ENCODE assay signal across 9 cellular contexts in the genomic region with DNA sequence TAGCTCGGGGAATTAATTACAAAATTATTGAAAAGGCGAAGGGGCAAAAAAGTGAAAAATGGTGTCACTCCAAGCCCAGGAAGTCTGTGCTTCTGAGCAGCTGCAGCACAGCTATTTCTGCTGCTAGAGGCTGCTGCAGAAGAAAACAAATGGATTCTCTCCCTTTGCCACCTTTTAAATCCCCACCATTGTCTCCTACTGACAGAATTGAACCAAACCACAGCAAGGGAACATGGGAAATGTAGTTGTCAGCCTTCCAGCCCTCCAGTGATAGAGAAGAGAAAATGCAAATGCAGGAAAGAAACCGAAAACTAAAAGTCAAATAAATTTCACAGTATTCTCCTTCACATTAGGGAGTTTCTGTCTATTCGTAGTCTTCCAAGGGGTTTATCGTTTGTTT. TPM values are rescaled to one million over a fixed set of nuclear protein-coding genes. Genes with fewer than 3 reads are reported as not detected.
DNase-seq lines count a peak whose midpoint lies in the region; ATAC-seq lines count a peak whose summit lies in the region.
"Had no signal": no experiment of that assay in that cellular context is flagged by ENCODE, and none has a peak within 500 bp of the region (broad histone marks: within the 10 kb centered on the region; RNA-seq: fewer than 3 reads in every experiment).

No MANE protein-coding gene starts in this region.

- ATAC-seq in GM18517 (IDR thresholded peaks at IDR 0.05; ENCODE audit: unreplicated experiment) (peak; percentile 65), GM21737 (IDR thresholded peaks at IDR 0.05; ENCODE audit: unreplicated experiment) (peak; percentile 64)
- no peak for ATAC-seq in activated CD4-positive, alpha-beta T cell treated with anti-CD3 and anti-CD28 coated beads for 36 hours
- ATAC-seq in effector memory CD8-positive, alpha-beta T cell (replicated peaks) = no peak

- H3K4me1 Mint-ChIP-seq in activated CD4-positive, alpha-beta T cell treated with anti-CD3 and anti-CD28 coated beads for 36 hours = peaks cover 10% of the 10 kb centered on the region
- H3K4me1 Mint-ChIP-seq in activated CD4-positive, alpha-beta memory T cell treated with anti-CD3 and anti-CD28 coated beads, Interleukin-2, amount 10 ng/mL, durations not matched to agents 7 days and 5 days = peaks cover 2% of the 10 kb centered on the region
- H3K4me1 Mint-ChIP-seq in effector memory CD8-positive, alpha-beta T cell (ENCODE audit: low read depth in 2 of 2) = no peaks in the 10 kb centered on the region

- no peak overlapping the region for H3K27ac Mint-ChIP-seq in activated CD4-positive, alpha-beta T cell treated with anti-CD3 and anti-CD28 coated beads for 36 hours
- H3K27ac Mint-ChIP-seq in activated CD4-positive, alpha-beta memory T cell treated with anti-CD3 and anti-CD28 coated beads, Interleukin-2, amount 10 ng/mL, durations not matched to agents 7 days and 5 days = no peak overlapping the region
- H3K27ac Mint-ChIP-seq in effector memory CD8-positive, alpha-beta T cell = no peak overlapping the region
- H3K27ac Mint-ChIP-seq: activated naive CD4-positive, alpha-beta T cell treated with anti-CD3 and anti-CD28 coated beads for 36 hours had no signal

- CTCF ChIA-PET in activated CD4-positive, alpha-beta T cell treated with anti-CD3 and anti-CD28 coated beads for 36 hours (lab: Charles Lee) = no interaction called here
- CTCF ChIA-PET in activated CD4-positive, alpha-beta memory T cell treated with anti-CD3 and anti-CD28 coated beads, Interleukin-2, amount 10 ng/mL, durations not matched to agents 7 days and 5 days (lab: Charles Lee) = no interaction called here

- intact Hi-C loops in activated CD4-positive, alpha-beta T cell treated with anti-CD3 and anti-CD28 coated beads for 36 hours (cut with DNase I, micrococcal nuclease) = no loop called here

- no peak overlapping the region for H3K4me3 Mint-ChIP-seq in activated CD4-positive, alpha-beta T cell treated with anti-CD3 and anti-CD28 coated beads for 36 hours
- no peak overlapping the region for H3K4me3 Mint-ChIP-seq in activated CD4-positive, alpha-beta memory T cell treated with anti-CD3 and anti-CD28 coated beads, Interleukin-2, amount 10 ng/mL, durations not matched to agents 7 days and 5 days
- no peak overlapping the region for H3K4me3 Mint-ChIP-seq in effector memory CD8-positive, alpha-beta T cell
- H3K4me3 Mint-ChIP-seq: activated naive CD4-positive, alpha-beta T cell treated with anti-CD3 and anti-CD28 coated beads for 36 hours had no signal

- POLR2A ChIA-PET in activated CD4-positive, alpha-beta T cell treated with anti-CD3 and anti-CD28 coated beads for 36 hours (lab: Charles Lee) = no interaction called here
- POLR2A ChIA-PET in activated CD4-positive, alpha-beta memory T cell treated with anti-CD3 and anti-CD28 coated beads, Interleukin-2, amount 10 ng/mL, durations not matched to agents 7 days and 5 days (lab: Charles Lee) = no interaction called here

- H3K9me3 Mint-ChIP-seq in activated CD4-positive, alpha-beta T cell treated with anti-CD3 and anti-CD28 coated beads for 36 hours (ENCODE audit: low read depth) = no peaks in the 10 kb centered on the region
- no peaks in the 10 kb centered on the region for H3K9me3 Mint-ChIP-seq in activated CD4-positive, alpha-beta memory T cell treated with anti-CD3 and anti-CD28 coated beads, Interleukin-2, amount 10 ng/mL, durations not matched to agents 7 days and 5 days
- no peaks in the 10 kb centered on the region for H3K9me3 Mint-ChIP-seq in effector memory CD8-positive, alpha-beta T cell
- H3K9me3 Mint-ChIP-seq: activated naive CD4-positive, alpha-beta T cell treated with anti-CD3 and anti-CD28 coated beads for 36 hours had no signal

- H3K36me3 Mint-ChIP-seq in activated CD4-positive, alpha-beta T cell treated with anti-CD3 and anti-CD28 coated beads for 36 hours (ENCODE audit: low read depth) = no peaks in the 10 kb centered on the region
- H3K36me3 Mint-ChIP-seq in activated CD4-positive, alpha-beta memory T cell treated with anti-CD3 and anti-CD28 coated beads, Interleukin-2, amount 10 ng/mL, durations not matched to agents 7 days and 5 days (ENCODE audit: low read depth) = no peaks in the 10 kb centered on the region
- no peaks in the 10 kb centered on the region for H3K36me3 Mint-ChIP-seq in effector memory CD8-positive, alpha-beta T cell (ENCODE audit: insufficient read depth)

- DNase-seq in M059J (ENCODE audit: low read depth) (peak; percentile 44), iPS-NIHi11 (ENCODE audit: low spot score) (peak; percentile 36), NCI-H345 treated with DMSO at 0.1 percent for 48 hours (lab: John Stamatoyannopoulos, UW; ENCODE audit: unreplicated experiment) (no peak)
- no peak for DNase-seq in activated CD4-positive, alpha-beta T cell treated with anti-CD3 and anti-CD28 coated beads for 36 hours
- DNase-seq in activated CD4-positive, alpha-beta memory T cell treated with anti-CD3 and anti-CD28 coated beads, Interleukin-2, amount 10 ng/mL, durations not matched to agents 7 days and 5 days = no peak
- no peak for DNase-seq in effector memory CD8-positive, alpha-beta T cell
- DNase-seq: activated naive CD4-positive, alpha-beta T cell treated with anti-CD3 and anti-CD28 coated beads for 36 hours had no signal

- H3K27me3 Mint-ChIP-seq in activated CD4-positive, alpha-beta T cell treated with anti-CD3 and anti-CD28 coated beads for 36 hours = no peaks in the 10 kb centered on the region
- no peaks in the 10 kb centered on the region for H3K27me3 Mint-ChIP-seq in activated CD4-positive, alpha-beta memory T cell treated with anti-CD3 and anti-CD28 coated beads, Interleukin-2, amount 10 ng/mL, durations not matched to agents 7 days and 5 days
- no peaks in the 10 kb centered on the region for H3K27me3 Mint-ChIP-seq in effector memory CD8-positive, alpha-beta T cell

RNA-seq across cellular contexts. Expression of a gene that starts 33.4 kb away (rescaled TPM):
- total RNA-seq in M059J (2014; rRNA removed; shearing (Covaris generic)) = 22.0 and 31.1 TPM in 2 replicates
- 10 to 100 TPM; 68.3 to 99.6 TPM for total RNA-seq in activated CD4-positive, alpha-beta T cell treated with anti-CD3 and anti-CD28 coated beads for 36 hours
- total RNA-seq in activated CD4-positive, alpha-beta memory T cell treated with anti-CD3 and anti-CD28 coated beads, Interleukin-2, amount 10 ng/mL, durations not matched to agents 7 days and 5 days = 100 to 1,000 TPM; 163 to 166 TPM

RNA-seq across cellular contexts. Expression of a gene that starts 59.7 kb away (rescaled TPM):
- 4.2 and 8.4 TPM in 2 replicates for total RNA-seq in M059J (2014; rRNA removed; shearing (Covaris generic))
- total RNA-seq in activated CD4-positive, alpha-beta T cell treated with anti-CD3 and anti-CD28 coated beads for 36 hours = 10 to 100 TPM; 16.0 to 20.7 TPM
- 10 to 100 TPM in 1 of 2 experiments, 1 to 10 TPM in 1; 9.8 to 11.9 TPM for total RNA-seq in activated CD4-positive, alpha-beta memory T cell treated with anti-CD3 and anti-CD28 coated beads, Interleukin-2, amount 10 ng/mL, durations not matched to agents 7 days and 5 days

Comparison
In these comparisons a context has a peak if more than half of its experiments do, and no peak if none do; other contexts are left out.
1. ATAC-seq: peak in GM18517 (single experiment) and GM21737 (single experiment); none in activated CD4-positive, alpha-beta T cell treated with anti-CD3 and anti-CD28 coated beads for 36 hours (single experiment) and effector memory CD8-positive, alpha-beta T cell (single experiment).
2. DNase-seq: peak in M059J (single experiment) and iPS-NIHi11 (single experiment); none in activated CD4-positive, alpha-beta T cell treated with anti-CD3 and anti-CD28 coated beads for 36 hours (single experiment), activated CD4-positive, alpha-beta memory T cell treated with anti-CD3 and anti-CD28 coated beads, Interleukin-2, amount 10 ng/mL, durations not matched to agents 7 days and 5 days (single experiment), NCI-H345 treated with DMSO at 0.1 percent for 48 hours (single experiment) and effector memory CD8-positive, alpha-beta T cell (0 of 3).